ENCODE assay signal across 33 cellular contexts in genomic region chr4:189129044-189129443, GRCh38.
"Had no signal": no experiment of that assay in that cellular context is flagged by ENCODE, and none has a peak within 500 bp of the region (broad histone marks: within the 10 kb centered on the region; RNA-seq: fewer than 3 reads in every experiment).

No MANE protein-coding gene starts in this region.

- DNase-seq: activated effector memory CD4-positive, alpha-beta T cell treated with anti-CD3 and anti-CD28 coated beads, Interleukin-2, amount 50 U/mL, for 16 hours; activated effector memory CD4-positive, alpha-beta T cell treated with Interleukin-2 at 50 U/mL for 16 hours; activated gamma-delta T cell; activated gamma-delta T cell treated with Interleukin-2 at 50 U/mL for 16 hours; activated naive CD4-positive, alpha-beta T cell; activated naive CD4-positive, alpha-beta T cell treated with anti-CD3 and anti-CD28 coated beads for 36 hours; activated naive CD4-positive, alpha-beta T cell treated with anti-CD3 and anti-CD28 coated beads, Interleukin-2, amount 10 ng/mL, durations not matched to agents 7 days and 5 days; activated naive CD4-positive, alpha-beta T cell treated with anti-CD3 and anti-CD28 coated beads, Interleukin-2, amount 50 U/mL, for 16 hours; activated naive CD4-positive, alpha-beta T cell treated with Interleukin-2 at 50 U/mL for 16 hours; activated naive CD8-positive, alpha-beta T cell treated with anti-CD3 and anti-CD28 coated beads for 36 hours; activated naive CD8-positive, alpha-beta T cell treated with anti-CD3 and anti-CD28 coated beads, Interleukin-2, amount 10 ng/mL, durations not matched to agents 7 days and 5 days; activated naive CD8-positive, alpha-beta T cell treated with anti-CD3 and anti-CD28 coated beads, Interleukin-2, amount 50 U/mL, for 24 hours; activated T-cell treated with anti-CD3 and anti-CD28 coated beads, Interleukin-2, amount 50 U/mL, for 1 hour; activated T-cell treated with anti-CD3 and anti-CD28 coated beads, Interleukin-2, amount 50 U/mL, for 24 hours; activated T-cell treated with anti-CD3 and anti-CD28 coated beads, Interleukin-2, amount 50 U/mL, for 4 hours; activated T-cell treated with anti-CD3 and anti-CD28 coated beads, Interleukin-2, amount 50 U/mL, for 48 hours; activated T-cell treated with anti-CD3 and anti-CD28 coated beads, Interleukin-2, amount 50 U/mL, for 72 hours; adrenal gland; amniotic stem cell; amygdala; anterior cingulate cortex; aorta; body of pancreas; brain microvascular endothelial cell; caudate nucleus; central memory CD4-positive, alpha-beta T cell; cerebellar nuclear complex had no signal

- ATAC-seq: activated naive CD4-positive, alpha-beta T cell treated with anti-CD3 and anti-CD28 coated beads, Interleukin-2, amount 50 U/mL, for 72 hours; activated naive CD8-positive, alpha-beta T cell treated with anti-CD3 and anti-CD28 coated beads, Interleukin-2, amount 50 U/mL, for 24 hours; activated T-cell treated with anti-CD3 and anti-CD28 coated beads, Interleukin-2, amount 50 U/mL, for 4 hours; activated T-cell treated with anti-CD3 and anti-CD28 coated beads, Interleukin-2, amount 50 U/mL, for 72 hours; activated T-helper 17 cell treated with anti-CD3 and anti-CD28 coated beads, Interleukin-2, amount 50 U/mL, for 72 hours; body of pancreas had no signal

- FAIRE-seq: astrocyte had no signal

- H3K36me3 ChIP-seq: adrenal gland, ascending aorta, brain microvascular endothelial cell, breast epithelium, cardiac muscle cell had no signal

- H3K9me3 ChIP-seq: adrenal gland, ascending aorta, body of pancreas, breast epithelium had no signal

- H3K4me3 ChIP-seq: adrenal gland, ascending aorta, body of pancreas, breast epithelium, cardiac muscle cell had no signal

- H3K4me1 ChIP-seq: adrenal gland, ascending aorta, body of pancreas, breast epithelium had no signal

- H3K27ac ChIP-seq: adrenal gland, ascending aorta, body of pancreas, brain microvascular endothelial cell, breast epithelium, cardiac muscle cell had no signal

- H3K27me3 ChIP-seq: adrenal gland, ascending aorta, body of pancreas, brain microvascular endothelial cell, breast epithelium, cardiac muscle cell had no signal
